Comparison of ENCODE assay signal across 9 cellular contexts in genomic region chr17:38745545-38745944, GRCh38. TPM values are rescaled to one million over a fixed set of nuclear protein-coding genes. Genes with fewer than 3 reads are reported as not detected.
DNase-seq lines count a peak whose midpoint lies in the region; ATAC-seq and TF ChIP-seq lines count a peak whose summit lies in the region.
"Had no signal": no experiment of that assay in that cellular context is flagged by ENCODE, and none has a peak within 500 bp of the region (broad histone marks: within the 10 kb centered on the region; RNA-seq: fewer than 3 reads in every experiment).

No MANE protein-coding gene starts in this region.

- H3K4me1 Mint-ChIP-seq in glutamatergic neuron (ENCODE audit: low read depth, unreplicated experiment), result peaks cover 38% of the 10 kb centered on the region

- peaks cover 67% of the 10 kb centered on the region for H3K79me2 ChIP-seq in OCI-LY3 (ENCODE audit: low read length)

- peak overlapping the region in 6 of 11 experiments; percentile 12 to 71 (median 50); a peak in 9 of 22 replicates for H3K27ac ChIP-seq in BLaER1 treated with 17β-estradiol and CSF1 and Interleukin-3, amounts not matched to agents 10 nM and 100 nM
- no peak overlapping the region for H3K27ac ChIP-seq in HUES64 (ENCODE audit: low read depth, low read length)
- H3K27ac ChIP-seq in OCI-LY3 (ENCODE audit: low read length), result no peak overlapping the region
- H3K27ac ChIP-seq: neutrophil had no signal

- H3K36me3 Mint-ChIP-seq in glutamatergic neuron (ENCODE audit: unreplicated experiment), result no peaks in the 10 kb centered on the region

- H2AFZ ChIP-seq in OCI-LY3 (ENCODE audit: low read depth, low read length), result no peak overlapping the region

- H3K27me3 Mint-ChIP-seq in glutamatergic neuron (ENCODE audit: unreplicated experiment), result peaks cover 12% of the 10 kb centered on the region

- H3K27me3 ChIP-seq in BLaER1 treated with 17β-estradiol and CSF1 and Interleukin-3, amounts not matched to agents 10 nM and 100 nM, result peaks cover 27 to 37% (median 35%) of the 10 kb centered on the region in 11 experiments
- H3K27me3 ChIP-seq in HUES64 (ENCODE audit: insufficient read depth, low read length) (no peaks in the 10 kb centered on the region), OCI-LY3 (ENCODE audit: low read depth, low read length) (no peaks in the 10 kb centered on the region)

- H3K4me3 ChIP-seq in BLaER1 treated with 17β-estradiol and CSF1 and Interleukin-3, amounts not matched to agents 10 nM and 100 nM, result peak overlapping the region in 7 of 10 experiments; percentile 67 to 79 (median 72); a peak in 9 of 20 replicates
- H3K4me3 ChIP-seq in HUES64 (ENCODE audit: low read length) (peak overlapping the region; percentile 91; the same call in 1 of the 2 replicates), OCI-LY3 (ENCODE audit: low read length) (peak overlapping the region; percentile 86)

- TF ChIP-seq CTCF in OCI-LY3 (IDR thresholded peaks at IDR 0.05; ENCODE audit: low read depth, low read length), result no peak
- no peak for TF ChIP-seq CTCF in glutamatergic neuron (IDR thresholded peaks at IDR 0.05; ENCODE audit: partially characterized antibody, unreplicated experiment)

- H3K9me3 ChIP-seq in BLaER1 treated with 17β-estradiol and CSF1 and Interleukin-3, amounts not matched to agents 10 nM and 100 nM (replicated peaks in 1 of 11), result no peaks in the 10 kb centered on the region
- H3K9me3 ChIP-seq in HUES64 (ENCODE audit: insufficient read depth, low read depth, low read length) (no peaks in the 10 kb centered on the region), OCI-LY3 (ENCODE audit: insufficient read depth, low read length) (no peaks in the 10 kb centered on the region)
- H3K9me3 ChIP-seq: neutrophil had no signal

- peak overlapping the region; percentile 91 to 99 (median 97) for H3K4me2 ChIP-seq in BLaER1 treated with 17β-estradiol and CSF1 and Interleukin-3, amounts not matched to agents 10 nM and 100 nM
- H3K4me2 ChIP-seq in OCI-LY3 (ENCODE audit: low read length), result peak overlapping the region; percentile 91

- intact Hi-C loops in sciatic nerve (cut with DNase I), result no loop called here

- peak overlapping the region; percentile 95 for H3K4me3 Mint-ChIP-seq in glutamatergic neuron (ENCODE audit: unreplicated experiment)

- peaks cover 18% of the 10 kb centered on the region for H3K9me3 Mint-ChIP-seq in glutamatergic neuron (ENCODE audit: unreplicated experiment)

- no peaks in the 10 kb centered on the region for H3K36me3 ChIP-seq in BLaER1 treated with 17β-estradiol and CSF1 and Interleukin-3, amounts not matched to agents 10 nM and 100 nM
- H3K36me3 ChIP-seq in HUES64 (ENCODE audit: insufficient read depth, low read length) (no peaks in the 10 kb centered on the region; the same call in 1 of the 2 replicates), OCI-LY3 (replicated peaks; ENCODE audit: low read depth, low read length) (peaks cover 10% of the 10 kb centered on the region)
- H3K36me3 ChIP-seq: neutrophil had no signal

- ATAC-seq in HG02642 (IDR thresholded peaks at IDR 0.05; ENCODE audit: poor library complexity, unreplicated experiment), result no peak
- no peak for ATAC-seq in GM18502 (IDR thresholded peaks at IDR 0.05; ENCODE audit: poor library complexity, unreplicated experiment)
- no peak for ATAC-seq in sciatic nerve

- H3K27ac Mint-ChIP-seq in glutamatergic neuron (ENCODE audit: unreplicated experiment), result no peak overlapping the region

- peaks cover 5 to 45% (median 22%) of the 10 kb centered on the region in 11 experiments; a peak in 20 of 22 replicates for H4K20me1 ChIP-seq in BLaER1 treated with 17β-estradiol and CSF1 and Interleukin-3, amounts not matched to agents 10 nM and 100 nM
- peaks cover 9% of the 10 kb centered on the region for H4K20me1 ChIP-seq in OCI-LY3 (ENCODE audit: insufficient read depth, low read length)

- H3K4me1 ChIP-seq in BLaER1 treated with 17β-estradiol and CSF1 and Interleukin-3, amounts not matched to agents 10 nM and 100 nM, result peaks cover 48 to 92% (median 89%) of the 10 kb centered on the region in 10 experiments
- H3K4me1 ChIP-seq in HUES64 (ENCODE audit: insufficient read depth, low read length), result peaks cover 30% of the 10 kb centered on the region
- H3K4me1 ChIP-seq in OCI-LY3 (ENCODE audit: low read length), result peaks cover 19% of the 10 kb centered on the region

- DNase-seq in glutamatergic neuron, result no peak
- no peak for DNase-seq in C1 segment of cervical spinal cord (lab: John Stamatoyannopoulos, UW)
- no peak for DNase-seq in sciatic nerve (ENCODE audit: low spot score)

- H3K9ac ChIP-seq in BLaER1 treated with 17β-estradiol and CSF1 and Interleukin-3, amounts not matched to agents 10 nM and 100 nM, result peak overlapping the region in 8 of 11 experiments; percentile 21 to 81 (median 74); a peak in 14 of 22 replicates
- H3K9ac ChIP-seq in HUES64 (ENCODE audit: low read depth, low read length), result no peak overlapping the region
- peak overlapping the region; percentile 99; the same call in 1 of the 2 replicates for H3K9ac ChIP-seq in OCI-LY3 (ENCODE audit: low read length)

- WGBS in HUES64, result 35% methylated on average over 4 of the region's 4 CpGs

RNA-seq across cellular contexts. Expression of gene PCGF2, which starts 2.6 kb away (rescaled TPM):
- polyA plus RNA-seq in HUES64 (2013, experiment 1 of 2), result 56.6 TPM
- 57.9 TPM for polyA plus RNA-seq in HUES64 (2013, experiment 2 of 2)
- total RNA-seq in glutamatergic neuron (ENCODE audit: unreplicated experiment), result 70.1 TPM
- total RNA-seq in sciatic nerve, result 56.2 TPM

RNA-seq across cellular contexts. Expression of gene PSMB3, which starts 7.0 kb away (rescaled TPM):
- polyA plus RNA-seq in HUES64 (2013, experiment 1 of 2), result 264 TPM
- 279 TPM for polyA plus RNA-seq in HUES64 (2013, experiment 2 of 2)
- total RNA-seq in glutamatergic neuron (ENCODE audit: unreplicated experiment), result 121 TPM
- 84.8 TPM for total RNA-seq in sciatic nerve

RNA-seq across cellular contexts. Expression of gene CISD3, which starts 15.4 kb away (rescaled TPM):
- 10.7 TPM for polyA plus RNA-seq in HUES64 (2013, experiment 1 of 2)
- 11.2 TPM for polyA plus RNA-seq in HUES64 (2013, experiment 2 of 2)
- total RNA-seq in glutamatergic neuron (ENCODE audit: unreplicated experiment) (3.2 TPM), sciatic nerve (17.3 TPM)

RNA-seq across cellular contexts. Expression of gene MLLT6, which starts 40.5 kb away (rescaled TPM):
- polyA plus RNA-seq in HUES64 (2013, experiment 1 of 2), result 12.7 TPM
- polyA plus RNA-seq in HUES64 (2013, experiment 2 of 2), result 15.3 TPM
- total RNA-seq in glutamatergic neuron (ENCODE audit: unreplicated experiment) (59.8 TPM), sciatic nerve (202 TPM)

RNA-seq across cellular contexts. Expression of gene PIP4K2B, which starts 53.8 kb away (rescaled TPM):
- 34.8 TPM for polyA plus RNA-seq in HUES64 (2013, experiment 1 of 2)
- 37.9 TPM for polyA plus RNA-seq in HUES64 (2013, experiment 2 of 2)
- total RNA-seq in glutamatergic neuron (ENCODE audit: unreplicated experiment), result 66.4 TPM
- 58.5 TPM for total RNA-seq in sciatic nerve

Comparison
In these comparisons a context has a peak if more than half of its experiments do, and no peak if none do; other contexts are left out.
1. H3K27ac ChIP-seq: peak in BLaER1 treated with 17β-estradiol and CSF1 and Interleukin-3, amounts not matched to agents 10 nM and 100 nM (6 of 11); none in HUES64 (single experiment) and OCI-LY3 (single experiment).
2. Peak in every context shown above with its lines, with median percentiles within 50 percentile points of each other: H3K4me3 ChIP-seq.